ENCODE assay signal across 15 cellular contexts in genomic region chr11:114281388-114281956, GRCh38. TPM values are rescaled to one million over a fixed set of nuclear protein-coding genes. Genes with fewer than 3 reads are reported as not detected.
A peak's percentile ranks its signal among the peaks of the same experiment; 100 is the strongest.
DNase-seq lines count a peak whose midpoint lies in the region; ATAC-seq, FAIRE-seq and TF ChIP-seq lines count a peak whose summit lies in the region.
"Had no signal": no experiment of that assay in that cellular context is flagged by ENCODE, and none has a peak within 500 bp of the region (broad histone marks: within the 10 kb centered on the region; RNA-seq: fewer than 3 reads in every experiment).

No MANE protein-coding gene starts in this region.

- H3K14ac ChIP-seq in IMR-90 (replicated peaks; ENCODE audit: low read depth, low read length) = peak overlapping the region; percentile 49; the same call in 1 of the 2 replicates

- H3K9me3 ChIP-seq in IMR-90 (ENCODE audit: control insufficient read depth, insufficient read depth, low read length) = peaks cover 2% of the 10 kb centered on the region; the same call in 1 of the 2 replicates
- no peaks in the 10 kb centered on the region for H3K9me3 ChIP-seq in right lobe of liver
- no peaks in the 10 kb centered on the region for H3K9me3 ChIP-seq in spleen
- H3K9me3 ChIP-seq in effector memory CD4-positive, alpha-beta T cell (ENCODE audit: control insufficient read depth, low read length) = no peaks in the 10 kb centered on the region

- H3K27me3 ChIP-seq in IMR-90 (ENCODE audit: control insufficient read depth, insufficient read depth, low read length) (peaks cover 2% of the 10 kb centered on the region; the same call in 1 of the 2 replicates), right lobe of liver (no peaks in the 10 kb centered on the region), spleen (replicated peaks in 1 of 7) (peaks cover 0 to 13% (median 0%) of the 10 kb centered on the region in 7 donors)
- no peaks in the 10 kb centered on the region for H3K27me3 ChIP-seq in effector memory CD4-positive, alpha-beta T cell (replicated peaks; ENCODE audit: control insufficient read depth, insufficient read depth, low read length, poor library complexity, severe bottlenecking)

- no peak overlapping the region for H3K4me3 ChIP-seq in IMR-90 (ENCODE audit: insufficient read depth, low read depth, low read length)
- no peak overlapping the region for H3K4me3 ChIP-seq in right lobe of liver
- no peak overlapping the region for H3K4me3 ChIP-seq in spleen
- H3K4me3 ChIP-seq in effector memory CD4-positive, alpha-beta T cell (ENCODE audit: insufficient read depth, low read depth, low read length, poor library complexity, severe bottlenecking) = no peak overlapping the region

- dilution Hi-C loops in IMR-90 (cut with HindIII; ENCODE audit: low sequenced_read_pairs, unreplicated experiment) = no loop called here

- H4K5ac ChIP-seq in IMR-90 (ENCODE audit: low read depth, low read length) = peak overlapping the region; percentile 57

- peak overlapping the region; percentile 77 for H4K91ac ChIP-seq in IMR-90 (ENCODE audit: insufficient read depth, low read depth, low read length)

- H3K79me1 ChIP-seq in IMR-90 (ENCODE audit: low read depth in 1 of 2, low read length in 2 of 2) = no peaks in the 10 kb centered on the region

- POLR2A ChIA-PET in IMR-90 (lab: Charles Lee; ENCODE audit: unreplicated experiment) = interaction anchor here (2.3 kb wide), 1 partner anchor 14 kb away, joined by 6 read pairs; the partner anchor contains the start of gene NNMT

- H3K4me1 ChIP-seq in IMR-90 (ENCODE audit: control insufficient read depth, insufficient read depth, low read length) (peaks cover 18% of the 10 kb centered on the region), right lobe of liver (peaks cover 0 to 33% (median 14%) of the 10 kb centered on the region in 4 donors), spleen (peaks cover 0 to 34% (median 8%) of the 10 kb centered on the region in 6 donors)
- no peaks in the 10 kb centered on the region for H3K4me1 ChIP-seq in effector memory CD4-positive, alpha-beta T cell (ENCODE audit: control insufficient read depth, insufficient read depth, low read length, poor library complexity, severe bottlenecking)

- no peaks in the 10 kb centered on the region for H3K36me3 ChIP-seq in IMR-90 (ENCODE audit: control insufficient read depth, insufficient read depth, low read length)
- no peaks in the 10 kb centered on the region for H3K36me3 ChIP-seq in right lobe of liver
- H3K36me3 ChIP-seq in spleen = no peaks in the 10 kb centered on the region
- H3K36me3 ChIP-seq in effector memory CD4-positive, alpha-beta T cell (ENCODE audit: control insufficient read depth, insufficient read depth, low read length) = no peaks in the 10 kb centered on the region
- H3K36me3 ChIP-seq: WERI-Rb-1 had no signal

- intact Hi-C loops in IMR-90 (cut with micrococcal nuclease) = loop anchor here (2.0 to 5.0 kb wide), 5 partner anchors 33 to 1996 kb away; partner anchors contain the start of genes C11orf71, RBM7 and REXO2
- intact Hi-C loops in right lobe of liver (cut with DNase I) = no loop called here
- intact Hi-C loops in spleen (cut with DNase I; ENCODE audit: low total_unique reads) = no loop called here

- TF ChIP-seq CTCF in IMR-90 (conservative IDR thresholded peaks at IDR 0.05; ENCODE audit: low read depth, low read length) (no peak), right lobe of liver (IDR thresholded peaks at IDR 0.05) (no peak), spleen (IDR thresholded peaks at IDR 0.05 in 8 of 11, conservative IDR thresholded peaks at IDR 0.05 in 3 of 11) (no peak)

- DNase-seq in IMR-90 (no peak), amniotic epithelial cell (ENCODE audit: low read depth) (peak; percentile 90), right lobe of liver (no peak), spleen (no peak), GM19238 (ENCODE audit: insufficient read length, low spot score) (no peak), H54 (ENCODE audit: insufficient read length, low spot score) (no peak)
- DNase-seq in effector memory CD4-positive, alpha-beta T cell = no peak
- DNase-seq: activated CD8-positive, alpha-beta memory T cell treated with anti-CD3 and anti-CD28 coated beads for 24 hours; activated effector memory CD4-positive, alpha-beta T cell treated with Interleukin-2 at 50 U/mL for 16 hours; CD4-positive, CD25-positive, alpha-beta regulatory T cell; small intestine; stimulated activated naive B cell treated with anti-CD40 and anti-IgM and Interleukin-4, amounts not matched to agents 10 μg/mL and 1 μg/mL and 100 μg/mL, for 72 hours had no signal

- peak overlapping the region; percentile 74 for H2BK120ac ChIP-seq in IMR-90 (ENCODE audit: low read depth, low read length)

- H3K4me2 ChIP-seq in IMR-90 (ENCODE audit: low read depth, low read length) = no peak overlapping the region
- H3K4me2 ChIP-seq: KMS-11 had no signal

- peak overlapping the region; percentile 7; the same call in 1 of the 2 replicates for H2AK5ac ChIP-seq in IMR-90 (ENCODE audit: low read depth, low read length)

- peak overlapping the region; percentile 48; the same call in 1 of the 2 replicates for H3K18ac ChIP-seq in IMR-90 (ENCODE audit: low read depth, low read length)

- TF ChIP-seq POLR2A in IMR-90 (IDR thresholded peaks at IDR 0.05; ENCODE audit: low read depth, low read length) (no peak), right lobe of liver (IDR thresholded peaks at IDR 0.05) (no peak), spleen (IDR thresholded peaks at IDR 0.05) (no peak), H54 (IDR thresholded peaks at IDR 0.05; ENCODE audit: low read depth, low read length) (no peak)

- no peak overlapping the region for H2AFZ ChIP-seq in IMR-90 (replicated peaks; ENCODE audit: low read length, poor library complexity)

- peak overlapping the region; percentile 60; the same call in 2 of the 3 replicates for H2BK15ac ChIP-seq in IMR-90 (ENCODE audit: low read depth, low read length)

- H2AK9ac ChIP-seq in IMR-90 (replicated peaks; ENCODE audit: low read depth, low read length, poor library complexity) = no peak overlapping the region

- no TSS peak for BruUV-seq in IMR-90 (replicated peaks; lab: Mats Ljungman, UMichigan)

- no peak overlapping the region for H3K9ac ChIP-seq in IMR-90 (ENCODE audit: low read depth, low read length)
- H3K9ac ChIP-seq: KMS-11 had no signal

- H2BK20ac ChIP-seq in IMR-90 (ENCODE audit: low read depth, low read length) = peak overlapping the region; percentile 73; the same call in 1 of the 2 replicates

- TF ChIP-seq RAD21 in IMR-90 (IDR thresholded peaks at IDR 0.05; ENCODE audit: low read length) = no peak

- H3K4ac ChIP-seq in IMR-90 (ENCODE audit: low read depth, low read length) = peak overlapping the region; percentile 74

- no peak overlapping the region for H3K27ac ChIP-seq in IMR-90 (ENCODE audit: insufficient read depth, low read length)
- peak overlapping the region in 2 of 3 donors; percentile 18 to 66 for H3K27ac ChIP-seq in right lobe of liver
- H3K27ac ChIP-seq in spleen = peak overlapping the region in 7 of 8 donors; percentile 51 to 76 (median 66)
- no peak overlapping the region for H3K27ac ChIP-seq in effector memory CD4-positive, alpha-beta T cell (ENCODE audit: insufficient read depth, low read length, poor library complexity, severe bottlenecking)
- H3K27ac ChIP-seq: KMS-11 had no signal

- no peak overlapping the region for H3K23ac ChIP-seq in IMR-90 (ENCODE audit: low read depth, low read length)

- no CpG with 5 or more reads among the region's 1 CpG for WGBS in IMR-90 (ENCODE audit: extremely low coverage in 2 of 2, insufficient read length in 1 of 2), 2 experiments
- 100% methylated on average over 1 of the region's 1 CpG for whole genome bisulfite sequencing in right lobe of liver (ENCODE audit: insufficient coverage, low coverage, low lambda C conversion rate, missing lambda C conversion rate)
- WGBS in spleen, 5 donors = 72 to 90% (median 80%) methylated on average over 1 of the region's 1 CpG

- peaks cover 3% of the 10 kb centered on the region; the same call in 1 of the 2 replicates for H3K9me1 ChIP-seq in IMR-90 (ENCODE audit: insufficient read depth, low read length)

- H4K20me1 ChIP-seq in IMR-90 (ENCODE audit: insufficient read depth, low read length) = no peaks in the 10 kb centered on the region

- FAIRE-seq in H54 (lab: Jason Lieb, UNC) = no peak
- FAIRE-seq: GM12892, small intestine had no signal

- H3K56ac ChIP-seq in IMR-90 (ENCODE audit: extremely low read depth, insufficient read depth, low read length) = no peak overlapping the region

- H2BK5ac ChIP-seq in IMR-90 (ENCODE audit: low read depth, low read length, poor library complexity, severe bottlenecking) = no peak overlapping the region

- in situ Hi-C loops in IMR-90 (cut with MboI; ENCODE audit: low sequenced_read_pairs) = loop anchor here (5.0 kb wide), 1 partner anchor 471 kb away; no protein-coding TSS in a partner anchor

- CTCF ChIA-PET in IMR-90 (lab: Yijun Ruan, JAX) = interaction anchor here (0.6 to 1.4 kb wide), 7 partner anchors 14 to 519 kb away, joined by 3 to 9 read pairs (median 3); partner anchors contain the start of gene NNMT

- no peak for ATAC-seq in IMR-90 (ENCODE audit: low read depth)
- no peak for ATAC-seq in right lobe of liver

- peak overlapping the region; percentile 54 to 78; a peak in 3 of 4 replicates for H4K8ac ChIP-seq in IMR-90 (ENCODE audit: low read depth in 2 of 2, low read length in 2 of 2)

TF ChIP-seq in IMR-90, 13 proteins besides CTCF, POLR2A, EP300 and RAD21 (continues in another document):
- TF ChIP-seq MAFK (IDR thresholded peaks at IDR 0.05; ENCODE audit: low read depth, low read length) (no peak), SMC3 (IDR thresholded peaks at IDR 0.05; ENCODE audit: low read depth, low read length) (no peak), NFE2L2 (IDR thresholded peaks at IDR 0.05; ENCODE audit: low read depth, low read length) (no peak), RCOR1 (IDR thresholded peaks at IDR 0.05; ENCODE audit: insufficient replicate concordance, low read length) (no peak), MXI1 (IDR thresholded peaks at IDR 0.05; ENCODE audit: borderline replicate concordance, low read depth, low read length) (no peak), ELK1 (IDR thresholded peaks at IDR 0.05; ENCODE audit: borderline replicate concordance, low read depth, low read length) (no peak)

RNA-seq across cellular contexts. Expression of gene NNMT, which starts 14.7 kb away (rescaled TPM):
- total RNA-seq in IMR-90 (2012; rRNA removed) (74.7 and 108 TPM in 2 replicates), right lobe of liver (1,000 to 10,000 TPM in 4 of 6 experiments, 100 to 1,000 TPM in 2; 634 to 3,368 (median 2,270) TPM), spleen (100 to 1,000 TPM; 131 to 324 (median 200) TPM)
- polyA plus RNA-seq in IMR-90 (2012; rRNA removed) (76.1 and 79.7 TPM in 2 replicates), spleen (100 to 1,000 TPM; 222 to 265 (median 236) TPM)
- polyA plus RNA-seq in IMR-90 (2012; cell fraction: cytosol; rRNA removed) = 127 and 153 TPM in 2 replicates
- 46.1 and 57.3 TPM in 2 replicates for polyA plus RNA-seq in IMR-90 (2012; cell fraction: nucleus; rRNA removed; ENCODE audit: low replicate concordance)
- total RNA-seq: CD4-positive, CD25-positive, alpha-beta regulatory T cell had no signal
- polyA plus RNA-seq: CD4-positive, CD25-positive, alpha-beta regulatory T cell had no signal

Comparison
In these comparisons a context has a peak if more than half of its experiments do, and no peak if none do; other contexts are left out.
1. H3K27ac ChIP-seq: peak in right lobe of liver (2 of 3) and spleen (7 of 8); none in IMR-90 (single experiment) and effector memory CD4-positive, alpha-beta T cell (single experiment).